8 cellular contexts compared by ENCODE assay signal in genomic region chr1:118154220-118154619, GRCh38. TPM values are rescaled to one million over a fixed set of nuclear protein-coding genes. Genes with fewer than 3 reads are reported as not detected.
DNase-seq lines count a peak whose midpoint lies in the region; ATAC-seq and TF ChIP-seq lines count a peak whose summit lies in the region.

No MANE protein-coding gene starts in this region.

- H3K4me1 Mint-ChIP-seq in activated naive CD8-positive, alpha-beta T cell treated with anti-CD3 and anti-CD28 coated beads, Interleukin-2, amount 50 U/mL, for 24 hours = no peaks in the 10 kb centered on the region

- H3K27me3 ChIP-seq in BE2C = 0 out of 2 replicates have a peak, but pooled peaks cover 3% of the 10 kb centered on the region

- peak; percentile 77 for ATAC-seq in GM18868 (IDR thresholded peaks at IDR 0.05; ENCODE audit: unreplicated experiment)
- no peak for ATAC-seq in GM21528 (IDR thresholded peaks at IDR 0.05; ENCODE audit: low FRiP score, unreplicated experiment)
- ATAC-seq in activated naive CD8-positive, alpha-beta T cell treated with anti-CD3 and anti-CD28 coated beads, Interleukin-2, amount 50 U/mL, for 24 hours = no peak
- ATAC-seq in HG02763 (IDR thresholded peaks at IDR 0.05; ENCODE audit: unreplicated experiment) = no peak

- H3K36me3 ChIP-seq in BE2C = no peaks in the 10 kb centered on the region

- no peak overlapping the region for H3K27ac Mint-ChIP-seq in activated naive CD8-positive, alpha-beta T cell treated with anti-CD3 and anti-CD28 coated beads, Interleukin-2, amount 50 U/mL, for 24 hours

- H3K4me3 Mint-ChIP-seq in activated naive CD8-positive, alpha-beta T cell treated with anti-CD3 and anti-CD28 coated beads, Interleukin-2, amount 50 U/mL, for 24 hours = no peak overlapping the region

- H3K36me3 Mint-ChIP-seq in activated naive CD8-positive, alpha-beta T cell treated with anti-CD3 and anti-CD28 coated beads, Interleukin-2, amount 50 U/mL, for 24 hours (ENCODE audit: low read depth) = no peaks in the 10 kb centered on the region

- no peaks in the 10 kb centered on the region for H3K4me1 ChIP-seq in BE2C

- H3K27me3 Mint-ChIP-seq in activated naive CD8-positive, alpha-beta T cell treated with anti-CD3 and anti-CD28 coated beads, Interleukin-2, amount 50 U/mL, for 24 hours = peaks cover 7% of the 10 kb centered on the region

- peak; percentile 29; the same call in 1 of the 2 replicates for TF ChIP-seq CTCF in BE2C (IDR thresholded peaks at IDR 0.05; ENCODE audit: low read depth, low read length)

- DNase-seq in BE2C (no peak), RKO (ENCODE audit: low spot score) (peak; percentile 18), kidney glomerular epithelial cell (lab: John Stamatoyannopoulos, UW) (peak; percentile 4)
- no peak for DNase-seq in effector CD4-positive, alpha-beta T cell
- DNase-seq in activated naive CD8-positive, alpha-beta T cell treated with anti-CD3 and anti-CD28 coated beads, Interleukin-2, amount 50 U/mL, for 24 hours = no peak

- no peaks in the 10 kb centered on the region for H3K9me3 ChIP-seq in BE2C

- H3K9me3 Mint-ChIP-seq in activated naive CD8-positive, alpha-beta T cell treated with anti-CD3 and anti-CD28 coated beads, Interleukin-2, amount 50 U/mL, for 24 hours = no peaks in the 10 kb centered on the region

- no peak overlapping the region for H3K4me3 ChIP-seq in BE2C (ENCODE audit: low read depth, low read length)

RNA-seq across cellular contexts. Expression of gene SPAG17, which starts 30.8 kb away (rescaled TPM):
- polyA plus RNA-seq in BE2C (2012; ENCODE audit: insufficient read depth, insufficient read length, low read depth) = not detected

Comparison
In these comparisons a context has a peak if more than half of its experiments do, and no peak if none do; other contexts are left out.
1. DNase-seq: peak in RKO (single experiment) and kidney glomerular epithelial cell (single experiment); none in BE2C (single experiment), effector CD4-positive, alpha-beta T cell (single experiment) and activated naive CD8-positive, alpha-beta T cell treated with anti-CD3 and anti-CD28 coated beads, Interleukin-2, amount 50 U/mL, for 24 hours (single experiment).